8 cellular contexts compared by ENCODE assay signal in the genomic region with DNA sequence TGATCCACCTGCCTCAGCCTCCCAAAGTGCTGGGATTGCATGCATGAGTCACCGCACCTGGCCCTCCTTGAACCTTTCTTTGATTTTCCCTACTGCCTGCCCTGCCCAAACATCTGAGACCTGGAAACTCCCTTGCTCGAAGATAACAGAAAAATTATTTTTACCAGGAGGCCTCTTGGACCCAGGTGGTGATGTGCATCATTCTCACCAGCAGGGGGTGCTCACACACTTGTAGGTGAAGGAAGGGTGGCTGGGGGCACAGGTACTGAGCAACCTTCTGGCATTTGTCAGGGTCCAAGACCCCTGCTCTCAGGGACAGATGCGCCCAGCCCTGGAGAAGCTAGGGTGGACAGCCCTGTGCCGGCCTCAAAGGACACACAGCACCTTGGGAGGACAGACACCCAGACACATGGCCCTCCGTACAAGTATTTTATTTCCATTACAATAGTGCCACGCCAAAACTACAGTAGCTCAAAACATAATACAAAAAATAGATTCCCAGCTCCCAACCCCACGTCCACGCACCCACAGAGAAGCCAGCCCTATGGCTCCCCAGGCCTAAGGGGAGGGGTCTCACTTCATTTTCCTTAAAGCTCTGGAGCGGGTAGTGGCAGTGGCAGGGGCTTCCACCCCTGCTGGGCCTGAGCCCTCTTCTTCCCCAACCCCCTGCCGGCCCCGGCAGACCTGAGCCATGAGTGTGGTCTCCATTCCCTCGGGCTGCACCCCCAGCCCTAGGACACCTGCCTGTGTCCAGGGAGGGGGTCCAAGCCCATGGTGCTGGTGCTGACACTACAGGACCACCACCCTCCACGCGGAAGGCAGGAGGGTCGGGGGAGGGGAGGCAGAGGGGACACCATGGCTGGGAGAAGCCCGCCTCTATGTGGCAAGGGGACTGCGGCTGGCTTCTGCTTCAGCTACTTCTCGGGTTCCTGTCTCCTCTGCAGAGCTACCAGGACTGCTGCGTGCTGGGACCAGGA. TPM values are rescaled to one million over a fixed set of nuclear protein-coding genes. Genes with fewer than 3 reads are reported as not detected.
A peak's percentile ranks its signal among the peaks of the same experiment; 100 is the strongest.
DNase-seq lines count a peak whose midpoint lies in the region; ATAC-seq, FAIRE-seq and TF ChIP-seq lines count a peak whose summit lies in the region.

No MANE protein-coding gene starts in this region.

- H4K20me1 ChIP-seq in fibroblast of lung (ENCODE audit: control insufficient read depth, extremely low read depth, insufficient read depth, low read length) = no peaks in the 10 kb centered on the region

- no peak for TF ChIP-seq POLR2A in upper lobe of left lung (IDR thresholded peaks at IDR 0.05)

- FAIRE-seq in pancreas (lab: Jason Lieb, UNC) = no peak

- H3K9me3 ChIP-seq in fibroblast of lung (ENCODE audit: control insufficient read depth, insufficient read depth, low read depth, low read length) (no peaks in the 10 kb centered on the region), pancreas (no peaks in the 10 kb centered on the region), upper lobe of left lung (no peaks in the 10 kb centered on the region)

- WGBS in pancreas, 2 donors = 74 to 75% methylated on average over 18 to 19 of the region's 19 CpGs
- WGBS in upper lobe of left lung, 2 donors = 81 to 88% methylated on average over 5 to 13 of the region's 19 CpGs

- H3K27me3 ChIP-seq in fibroblast of lung (ENCODE audit: control insufficient read depth, insufficient read depth, low read length) (no peaks in the 10 kb centered on the region), pancreas (no peaks in the 10 kb centered on the region), upper lobe of left lung (no peaks in the 10 kb centered on the region)

- H3K36me3 ChIP-seq in fibroblast of lung (ENCODE audit: control insufficient read depth, insufficient read depth, low read length) = peaks cover 29% of the 10 kb centered on the region
- H3K36me3 ChIP-seq in pancreas = peaks cover 0 to 30% (median 5%) of the 10 kb centered on the region in 3 donors
- H3K36me3 ChIP-seq in upper lobe of left lung = peaks cover 8 to 50% (median 36%) of the 10 kb centered on the region in 4 donors

- no peak overlapping the region for H3K9ac ChIP-seq in fibroblast of lung (ENCODE audit: insufficient read depth, low read length)

- peaks cover 2% of the 10 kb centered on the region for H3K4me1 ChIP-seq in fibroblast of lung (ENCODE audit: control insufficient read depth, extremely low read depth, insufficient read depth, low read length)
- no peaks in the 10 kb centered on the region for H3K4me1 ChIP-seq in pancreas
- no peaks in the 10 kb centered on the region for H3K4me1 ChIP-seq in upper lobe of left lung

- no peak overlapping the region for H2AFZ ChIP-seq in fibroblast of lung (ENCODE audit: low read length)

- intact Hi-C loops in pancreas (cut with DNase I) = no loop called here

- DNase-seq in NCI-H2196 (lab: John Stamatoyannopoulos, UW; ENCODE audit: unreplicated experiment) (peak; percentile 56), NCI-H2196 treated with DMSO at 0.1 percent for 48 hours (lab: John Stamatoyannopoulos, UW; ENCODE audit: unreplicated experiment) (no peak), NCI-H460 (ENCODE audit: extremely low read depth, low read depth) (peak; percentile 35), fibroblast of lung (ENCODE audit: low read depth in 2 of 2) (peak; percentile 26 to 45), pancreas (peak; percentile 44 to 80 (median 69)), upper lobe of left lung (peak; percentile 44 to 46)
- DNase-seq in activated CD8-positive, alpha-beta memory T cell treated with anti-CD3 and anti-CD28 coated beads, Interleukin-2, amount 50 U/mL, for 4 hours = peak; percentile 70

- TF ChIP-seq EP300 in upper lobe of left lung (IDR thresholded peaks at IDR 0.05) = no peak

- no peak overlapping the region for H3K27ac ChIP-seq in fibroblast of lung (ENCODE audit: insufficient read depth, low read length)
- H3K27ac ChIP-seq in pancreas = no peak overlapping the region
- H3K27ac ChIP-seq in upper lobe of left lung = no peak overlapping the region

- TF ChIP-seq CTCF in fibroblast of lung (conservative IDR thresholded peaks at IDR 0.05 in 1 of 2, IDR thresholded peaks at IDR 0.05 in 1 of 2; ENCODE audit: low read depth in 1 of 2, low read length in 2 of 2) = peak; percentile 61 to 77
- peak; percentile 62 to 70 (median 67) for TF ChIP-seq CTCF in pancreas (IDR thresholded peaks at IDR 0.05)
- peak; percentile 42 to 67 (median 57) for TF ChIP-seq CTCF in upper lobe of left lung (IDR thresholded peaks at IDR 0.05)

- no peaks in the 10 kb centered on the region for H3K79me2 ChIP-seq in fibroblast of lung (ENCODE audit: control insufficient read depth, insufficient read depth, low read length)

- no peak overlapping the region for H3K4me2 ChIP-seq in fibroblast of lung (ENCODE audit: extremely low read depth, insufficient read depth, low read length)

- H3K4me3 ChIP-seq in fibroblast of lung (replicated peaks in 1 of 4; ENCODE audit: control extremely low read depth in 1 of 4, insufficient read depth in 1 of 4, low read depth in 3 of 4, low read length in 4 of 4) (no peak overlapping the region), pancreas (no peak overlapping the region), upper lobe of left lung (no peak overlapping the region)

- ATAC-seq in pancreas = peak; percentile 51 to 78 (median 70)
- ATAC-seq in upper lobe of left lung (ENCODE audit: low FRiP score in 2 of 2) = peak; percentile 51 to 59
- no peak for ATAC-seq in GM18861 (IDR thresholded peaks at IDR 0.05; ENCODE audit: unreplicated experiment)

RNA-seq across cellular contexts. Expression of a gene that starts 40.4 kb away (rescaled TPM):
- 37.9 and 42.0 TPM in 2 replicates for total RNA-seq in NCI-H460 (2014; rRNA removed; shearing (Covaris generic))
- polyA plus RNA-seq in NCI-H460 (2014; cell fraction: nucleus; rRNA removed) = 32.1 and 33.7 TPM in 2 replicates
- total RNA-seq in fibroblast of lung (32.6 and 53.5 TPM in 2 replicates), pancreas (10 to 100 TPM in 5 of 6 donors, 1 to 10 TPM in 1; 9.6 to 22.7 (median 13.8) TPM), upper lobe of left lung (10 to 100 TPM; 23.7 to 75.4 (median 38.3) TPM)
- polyA plus RNA-seq in fibroblast of lung (64.9 and 67.0 TPM in 2 replicates), pancreas (10 to 100 TPM; 11.9 to 16.1 TPM)
- 40.6 and 47.6 TPM in 2 replicates for polyA plus RNA-seq in fibroblast of lung (2012)
- 68.3 and 68.4 TPM in 2 replicates for polyA minus RNA-seq in fibroblast of lung (ENCODE audit: low replicate concordance)
